Comparison of ENCODE assay signal across 1 cellular context in the genomic region with DNA sequence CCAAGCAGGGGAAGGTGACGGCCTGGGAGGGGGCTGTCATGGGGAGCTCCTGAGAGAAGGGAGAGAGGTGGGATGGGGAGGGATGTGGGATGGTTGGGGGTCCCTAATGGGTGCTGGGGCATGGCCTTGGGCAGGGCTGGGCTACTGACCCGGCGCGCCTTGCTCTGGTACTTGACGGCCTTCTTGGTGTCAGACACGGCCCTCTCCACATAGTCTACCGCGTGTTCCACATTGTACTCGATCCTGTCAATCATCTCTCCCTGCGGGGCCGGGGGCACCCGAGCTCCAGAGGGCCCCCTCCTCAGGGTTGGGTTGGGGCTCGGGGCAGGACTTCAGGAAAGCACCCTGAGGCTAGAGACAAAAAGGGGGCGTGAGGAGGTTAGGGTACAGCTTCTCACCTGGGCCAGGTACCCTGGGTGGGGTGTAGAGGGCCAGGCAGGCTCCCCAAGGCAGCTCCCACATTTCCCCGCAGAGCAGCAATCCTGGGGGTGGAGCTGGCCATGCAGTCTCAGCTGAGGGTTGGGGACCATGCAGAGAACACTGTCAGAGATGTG.
A peak's percentile ranks its signal among the peaks of the same experiment; 100 is the strongest.
TF ChIP-seq lines count a peak whose summit lies in the region.

No MANE protein-coding gene starts in this region.

TF ChIP-seq in HepG2, 621 proteins besides CTCF, POLR2A, EP300 and RAD21:
- TF ChIP-seq BCL6 (CRISPR knock-in tag; IDR thresholded peaks at IDR 0.05) (no peak), HNRNPK (IDR thresholded peaks at IDR 0.05; ENCODE audit: low read depth, low read length, poor library complexity, severe bottlenecking) (peak; percentile 14)
